Comparison of ENCODE assay signal across 6 cellular contexts in genomic region chr9:33424492-33424891, GRCh38. TPM values are rescaled to one million over a fixed set of nuclear protein-coding genes. Genes with fewer than 3 reads are reported as not detected.
"Had no signal": no experiment of that assay in that cellular context is flagged by ENCODE, and none has a peak within 500 bp of the region (broad histone marks: within the 10 kb centered on the region; RNA-seq: fewer than 3 reads in every experiment).

No MANE protein-coding gene starts in this region.

RNA-seq across cellular contexts. Expression of gene AQP7, which starts 22.1 kb away (rescaled TPM):
- total RNA-seq: dermis blood vessel endothelial cell, glomerular endothelial cell, kidney epithelial cell, lung microvascular endothelial cell had no signal
- polyA plus RNA-seq: endothelial cell of umbilical vein, keratinocyte had no signal
